In genomic region chr10:77448226-77448625, GRCh38 we compare ENCODE assay signal across 17 cellular contexts.
"Had no signal": no experiment of that assay in that cellular context is flagged by ENCODE, and none has a peak within 500 bp of the region (broad histone marks: within the 10 kb centered on the region; RNA-seq: fewer than 3 reads in every experiment).

No MANE protein-coding gene starts in this region.

- DNase-seq: activated gamma-delta T cell treated with Interleukin-2 at 50 U/mL for 16 hours; activated T-cell treated with anti-CD3 and anti-CD28 coated beads, Interleukin-2, amount 50 U/mL, for 1 hour; effector memory CD8-positive, alpha-beta T cell; ovary; sigmoid colon; stimulated activated CD4-positive, alpha-beta T cell treated with anti-CD3 and anti-CD28 coated beads, Interleukin-2, amount 100 ng/mL, for 48 hours; stimulated activated CD8-positive, alpha-beta memory T cell treated with anti-CD3 and anti-CD28 coated beads, Interleukin-4, amount 100 ng/mL, for 48 hours; stimulated activated naive B cell treated with anti-CD40 and anti-IgM and Interleukin-4, amounts not matched to agents 10 μg/mL and 1 μg/mL and 100 μg/mL, for 72 hours; T-helper 9 cell; upper lobe of right lung had no signal

- H3K4me3 Mint-ChIP-seq: activated naive CD4-positive, alpha-beta T cell treated with anti-CD3 and anti-CD28 coated beads, Interleukin-2, amount 50 U/mL, for 24 hours; brain; effector memory CD8-positive, alpha-beta T cell; memory B cell; nephron; stimulated activated naive B cell treated with anti-CD40 and anti-IgM and Interleukin-4, amounts not matched to agents 10 μg/mL and 1 μg/mL and 100 μg/mL, for 72 hours; WTC11 had no signal

- H3K9me3 ChIP-seq: neutrophil, ovary, sigmoid colon, upper lobe of right lung had no signal

- H3K4me1 Mint-ChIP-seq: activated naive CD4-positive, alpha-beta T cell treated with anti-CD3 and anti-CD28 coated beads, Interleukin-2, amount 50 U/mL, for 24 hours; memory B cell; stimulated activated naive B cell treated with anti-CD40 and anti-IgM and Interleukin-4, amounts not matched to agents 10 μg/mL and 1 μg/mL and 100 μg/mL, for 72 hours had no signal

- H3K36me3 Mint-ChIP-seq: activated naive CD4-positive, alpha-beta T cell treated with anti-CD3 and anti-CD28 coated beads, Interleukin-2, amount 50 U/mL, for 24 hours; brain; memory B cell; stimulated activated naive B cell treated with anti-CD40 and anti-IgM and Interleukin-4, amounts not matched to agents 10 μg/mL and 1 μg/mL and 100 μg/mL, for 72 hours; WTC11 had no signal

- H3K27ac ChIP-seq: neutrophil, ovary, upper lobe of right lung had no signal

- H3K36me3 ChIP-seq: neutrophil, ovary, sigmoid colon, upper lobe of right lung had no signal

- H3K9me3 Mint-ChIP-seq: activated naive CD4-positive, alpha-beta T cell treated with anti-CD3 and anti-CD28 coated beads, Interleukin-2, amount 50 U/mL, for 24 hours; brain; effector memory CD8-positive, alpha-beta T cell; memory B cell; nephron; stimulated activated naive B cell treated with anti-CD40 and anti-IgM and Interleukin-4, amounts not matched to agents 10 μg/mL and 1 μg/mL and 100 μg/mL, for 72 hours; WTC11 had no signal

- ATAC-seq: effector memory CD8-positive, alpha-beta T cell; esophagus mucosa; stimulated activated naive B cell treated with anti-CD40 and anti-IgM and Interleukin-4, amounts not matched to agents 10 μg/mL and 1 μg/mL and 100 μg/mL, for 72 hours; upper lobe of right lung; WTC11 had no signal

- H3K4me1 ChIP-seq: upper lobe of right lung had no signal

- H3K27me3 ChIP-seq: ovary, sigmoid colon, upper lobe of right lung had no signal

- H3K27ac Mint-ChIP-seq: activated naive CD4-positive, alpha-beta T cell treated with anti-CD3 and anti-CD28 coated beads, Interleukin-2, amount 50 U/mL, for 24 hours; brain; effector memory CD8-positive, alpha-beta T cell; memory B cell; nephron; stimulated activated naive B cell treated with anti-CD40 and anti-IgM and Interleukin-4, amounts not matched to agents 10 μg/mL and 1 μg/mL and 100 μg/mL, for 72 hours; WTC11 had no signal

- H3K27me3 Mint-ChIP-seq: activated naive CD4-positive, alpha-beta T cell treated with anti-CD3 and anti-CD28 coated beads, Interleukin-2, amount 50 U/mL, for 24 hours; brain had no signal

- H3K4me3 ChIP-seq: ovary, sigmoid colon, upper lobe of right lung had no signal
